Comparison of ENCODE assay signal across 21 cellular contexts in genomic region chr5:16082053-16082452, GRCh38.
DNase-seq lines count a peak whose midpoint lies in the region; ATAC-seq, FAIRE-seq and TF ChIP-seq lines count a peak whose summit lies in the region.
"Had no signal": no experiment of that assay in that cellular context is flagged by ENCODE, and none has a peak within 500 bp of the region (broad histone marks: within the 10 kb centered on the region; RNA-seq: fewer than 3 reads in every experiment).

No MANE protein-coding gene starts in this region.

- ATAC-seq in Right ventricle myocardium superior (ENCODE audit: poor library complexity) (peak; percentile 32), HG02759 (IDR thresholded peaks at IDR 0.05; ENCODE audit: unreplicated experiment) (no peak)

- no peak overlapping the region for H3K9ac ChIP-seq in mammary epithelial cell (ENCODE audit: insufficient read depth, low read length)

- TF ChIP-seq CTCF in right atrium auricular region (IDR thresholded peaks at IDR 0.05) (no peak), epithelial cell of esophagus (IDR thresholded peaks at IDR 0.05; ENCODE audit: insufficient read depth, low read depth, low read length, missing control alignments) (no peak), D721Med (IDR thresholded peaks at IDR 0.05; ENCODE audit: insufficient read depth, missing control alignments) (no peak), mammary epithelial cell (conservative IDR thresholded peaks at IDR 0.05 in 1 of 2, IDR thresholded peaks at IDR 0.05 in 1 of 2; ENCODE audit: extremely low read depth in 1 of 2, insufficient read depth in 1 of 2, low read depth in 1 of 2, low read length in 2 of 2) (no peak)

- no peak overlapping the region for H2AFZ ChIP-seq in mammary epithelial cell (ENCODE audit: low read depth, low read length)

- DNase-seq in Right ventricle myocardium superior (no peak), right atrium auricular region (ENCODE audit: low spot score) (no peak), epithelial cell of esophagus (ENCODE audit: low read depth) (peak; percentile 2), D721Med (ENCODE audit: insufficient read length, low spot score) (no peak), T-helper 2 cell (no peak), mammary epithelial cell (no peak)
- DNase-seq in Jurkat, Clone E6-1 (ENCODE audit: low read depth, low spot score) = peak; percentile 23
- DNase-seq: Calu3; CD4-positive, alpha-beta memory T cell; GF-D8; MV-4-11; NCI-H1417 treated with DMSO at 0.1 percent for 48 hours; NCI-H2029; NCI-H510A; NCI-H774; RPMI8226; SJCRH30 had no signal

- H4K20me1 ChIP-seq in mammary epithelial cell (ENCODE audit: insufficient read depth, low read length) = no peaks in the 10 kb centered on the region

- H3K36me3 ChIP-seq in right atrium auricular region (no peaks in the 10 kb centered on the region), mammary epithelial cell (ENCODE audit: insufficient read depth, low read length) (no peaks in the 10 kb centered on the region)
- H3K36me3 ChIP-seq: HAP-1, SJCRH30 had no signal

- intact Hi-C loops in Right ventricle myocardium superior (cut with DNase I) = no loop called here
- intact Hi-C loops in mammary epithelial cell (cut with micrococcal nuclease) = no loop called here

- no peaks in the 10 kb centered on the region for H3K27me3 ChIP-seq in right atrium auricular region
- H3K27me3 ChIP-seq in mammary epithelial cell (ENCODE audit: insufficient read depth, low read length) = no peaks in the 10 kb centered on the region
- H3K27me3 ChIP-seq: SJCRH30 had no signal

- no peaks in the 10 kb centered on the region for H3K79me2 ChIP-seq in mammary epithelial cell (ENCODE audit: insufficient read depth, low read length)

- dilution Hi-C loops in mammary epithelial cell (cut with HindIII; ENCODE audit: low sequenced_read_pairs) = no loop called here

- H3K27ac ChIP-seq in right atrium auricular region (no peak overlapping the region), mammary epithelial cell (ENCODE audit: insufficient read depth, low read depth, low read length) (no peak overlapping the region)
- H3K27ac ChIP-seq: 22Rv1, HL-60, SJCRH30 had no signal

- no TSS peak for BruUV-seq in mammary epithelial cell (replicated peaks; lab: Mats Ljungman, UMichigan)

- H3K4me3 ChIP-seq in right atrium auricular region (no peak overlapping the region), epithelial cell of esophagus (ENCODE audit: low read length) (no peak overlapping the region), mammary epithelial cell (replicated peaks in 1 of 3; ENCODE audit: insufficient read depth in 1 of 3, low read depth in 2 of 3, low read length in 3 of 3) (no peak overlapping the region)
- no peak overlapping the region for H3K4me3 ChIP-seq in Jurkat, Clone E6-1 (ENCODE audit: low read length)
- H3K4me3 ChIP-seq: HAP-1, SJCRH30 had no signal

- no peak for FAIRE-seq in D721Med (lab: Jason Lieb, UNC)

- CTCF ChIA-PET in mammary epithelial cell (lab: Charles Lee; ENCODE audit: low non-redundant PET) = no interaction called here

- H3K4me2 ChIP-seq in mammary epithelial cell (ENCODE audit: insufficient read depth, low read depth, low read length) = no peak overlapping the region

- H3K4me1 ChIP-seq in right atrium auricular region = no peaks in the 10 kb centered on the region
- H3K4me1 ChIP-seq in mammary epithelial cell (ENCODE audit: insufficient read depth, low read length) = no peaks in the 10 kb centered on the region
- H3K4me1 ChIP-seq: HAP-1, SJCRH30 had no signal

- H3K9me3 ChIP-seq in right atrium auricular region (no peaks in the 10 kb centered on the region), mammary epithelial cell (replicated peaks; ENCODE audit: insufficient read depth, low read length) (no peaks in the 10 kb centered on the region)
- H3K9me3 ChIP-seq: HAP-1, SJCRH30 had no signal

- 51% methylated on average over 7 of the region's 7 CpGs for WGBS in mammary epithelial cell (ENCODE audit: low coverage, missing lambda C conversion rate)

- in situ Hi-C loops in mammary epithelial cell (cut with MboI; ENCODE audit: low sequenced_read_pairs in 2 of 2) = no loop called here

Comparison
In these comparisons a context has a peak if more than half of its experiments do, and no peak if none do; other contexts are left out.
1. DNase-seq: peak in Jurkat, Clone E6-1 (single experiment) and epithelial cell of esophagus (single experiment); none in Right ventricle myocardium superior (single experiment), right atrium auricular region (single experiment), D721Med (single experiment), T-helper 2 cell (0 of 5) and mammary epithelial cell (single experiment).